Comparison of ENCODE assay signal across 22 cellular contexts in genomic region chr5:91146905-91147600, GRCh38.
DNase-seq lines count a peak whose midpoint lies in the region; ATAC-seq and TF ChIP-seq lines count a peak whose summit lies in the region.
"Had no signal": no experiment of that assay in that cellular context is flagged by ENCODE, and none has a peak within 500 bp of the region (broad histone marks: within the 10 kb centered on the region; RNA-seq: fewer than 3 reads in every experiment).

No MANE protein-coding gene starts in this region.

- no peak overlapping the region for H3K27ac Mint-ChIP-seq in natural killer cell treated with Interleukin-12 subunit alpha and Interleukin-12 subunit beta and Interleukin-15 and Interleukin-18, amount 100 ng/mL, for 72 hours
- H3K27ac Mint-ChIP-seq: activated naive CD8-positive, alpha-beta T cell; B cell had no signal

- H3K27ac ChIP-seq in gastroesophageal sphincter = no peak overlapping the region
- H3K27ac ChIP-seq in suprapubic skin = peak overlapping the region; percentile 19
- H3K27ac ChIP-seq: body of pancreas, coronary artery, gastrocnemius medialis had no signal

- TF ChIP-seq EP300 in gastroesophageal sphincter (IDR thresholded peaks at IDR 0.05) (no peak), suprapubic skin (IDR thresholded peaks at IDR 0.05) (no peak)

- peaks cover 12 to 20% of the 10 kb centered on the region in 2 donors for H3K4me1 Mint-ChIP-seq in natural killer cell treated with Interleukin-12 subunit alpha and Interleukin-12 subunit beta and Interleukin-15 and Interleukin-18, amount 100 ng/mL, for 72 hours (ENCODE audit: low read depth in 2 of 2)
- H3K4me1 Mint-ChIP-seq: B cell had no signal

- H3K36me3 ChIP-seq in gastroesophageal sphincter (no peaks in the 10 kb centered on the region), suprapubic skin (no peaks in the 10 kb centered on the region)
- H3K36me3 ChIP-seq: gastrocnemius medialis, tibial artery had no signal

- peaks cover 4% of the 10 kb centered on the region for H3K36me3 Mint-ChIP-seq in natural killer cell treated with Interleukin-12 subunit alpha and Interleukin-12 subunit beta and Interleukin-15 and Interleukin-18, amount 100 ng/mL, for 72 hours

- H3K9me3 Mint-ChIP-seq in natural killer cell treated with Interleukin-12 subunit alpha and Interleukin-12 subunit beta and Interleukin-15 and Interleukin-18, amount 100 ng/mL, for 72 hours = no peaks in the 10 kb centered on the region

- no peak for TF ChIP-seq CTCF in gastroesophageal sphincter (IDR thresholded peaks at IDR 0.05)
- no peak for TF ChIP-seq CTCF in suprapubic skin (IDR thresholded peaks at IDR 0.05)

- DNase-seq in NCI-H82 (lab: John Stamatoyannopoulos, UW) (peak; percentile 25), NCI-H82 treated with DMSO at 0.1 percent for 48 hours (lab: John Stamatoyannopoulos, UW; ENCODE audit: unreplicated experiment) (no peak), SKM-1 (lab: John Stamatoyannopoulos, UW; ENCODE audit: unreplicated experiment) (peak; percentile 33), suprapubic skin (ENCODE audit: low spot score in 2 of 2) (peak in 1 of 2 donors; percentile 41), ureter (ENCODE audit: low spot score) (no peak), posterior vena cava (ENCODE audit: low spot score) (no peak)
- DNase-seq in natural killer cell treated with Interleukin-12 subunit alpha and Interleukin-12 subunit beta and Interleukin-15 and Interleukin-18, amount 100 ng/mL, for 72 hours (ENCODE audit: low spot score) = no peak
- DNase-seq: 8988T; activated CD4-positive, alpha-beta T cell treated with anti-CD3 and anti-CD28 coated beads for 1 hour; activated CD8-positive, alpha-beta memory T cell treated with anti-CD3 and anti-CD28 coated beads for 24 hours; body of pancreas; gastrocnemius medialis; left cardiac atrium; NCI-H2227 treated with DMSO at 0.1 percent for 48 hours; retina; SK-N-SH; stimulated activated naive CD4-positive, alpha-beta T cell; tibial artery had no signal

- peak; percentile 39 for ATAC-seq in gastroesophageal sphincter
- no peak for ATAC-seq in natural killer cell treated with Interleukin-12 subunit alpha and Interleukin-12 subunit beta and Interleukin-15 and Interleukin-18, amount 100 ng/mL, for 72 hours
- ATAC-seq: body of pancreas had no signal

- no peaks in the 10 kb centered on the region for H3K9me3 ChIP-seq in gastroesophageal sphincter
- H3K9me3 ChIP-seq in suprapubic skin = no peaks in the 10 kb centered on the region
- H3K9me3 ChIP-seq: body of pancreas, gastrocnemius medialis, SK-N-SH, tibial artery had no signal

- TF ChIP-seq POLR2A in gastroesophageal sphincter (IDR thresholded peaks at IDR 0.05) (no peak), suprapubic skin (IDR thresholded peaks at IDR 0.05) (no peak)

- H3K27me3 Mint-ChIP-seq in natural killer cell treated with Interleukin-12 subunit alpha and Interleukin-12 subunit beta and Interleukin-15 and Interleukin-18, amount 100 ng/mL, for 72 hours = no peaks in the 10 kb centered on the region

- H3K4me1 ChIP-seq in gastroesophageal sphincter (peaks cover 0 to 46% (median 7%) of the 10 kb centered on the region in 3 donors), suprapubic skin (peaks cover 46% of the 10 kb centered on the region)

- H3K4me3 Mint-ChIP-seq in natural killer cell treated with Interleukin-12 subunit alpha and Interleukin-12 subunit beta and Interleukin-15 and Interleukin-18, amount 100 ng/mL, for 72 hours = no peak overlapping the region
- H3K4me3 Mint-ChIP-seq: activated naive CD8-positive, alpha-beta T cell; B cell had no signal

- intact Hi-C loops in posterior vena cava (cut with DNase I) = no loop called here

- H3K27me3 ChIP-seq in gastroesophageal sphincter (no peaks in the 10 kb centered on the region), suprapubic skin (no peaks in the 10 kb centered on the region)
- H3K27me3 ChIP-seq: body of pancreas, gastrocnemius medialis, tibial artery had no signal

- no peak overlapping the region for H3K4me3 ChIP-seq in gastroesophageal sphincter
- no peak overlapping the region for H3K4me3 ChIP-seq in suprapubic skin
- H3K4me3 ChIP-seq: body of pancreas, coronary artery, gastrocnemius medialis, tibial artery had no signal

- WGBS in gastroesophageal sphincter (ENCODE audit: low coverage in 1 of 2), 2 donors = 81 to 93% methylated on average over 3 to 4 of the region's 4 CpGs
- 77% methylated on average over 4 of the region's 4 CpGs for WGBS in suprapubic skin

Comparison
In these comparisons a context has a peak if more than half of its experiments do, and no peak if none do; other contexts are left out.
1. DNase-seq: peak in NCI-H82 (single experiment) and SKM-1 (single experiment); none in NCI-H82 treated with DMSO at 0.1 percent for 48 hours (single experiment), ureter (single experiment), natural killer cell treated with Interleukin-12 subunit alpha and Interleukin-12 subunit beta and Interleukin-15 and Interleukin-18, amount 100 ng/mL, for 72 hours (single experiment) and posterior vena cava (single experiment).